ENCODE assay signal across 13 cellular contexts in genomic region chr1:116794804-116795481, GRCh38. TPM values are rescaled to one million over a fixed set of nuclear protein-coding genes. Genes with fewer than 3 reads are reported as not detected.
DNase-seq lines count a peak whose midpoint lies in the region; ATAC-seq and TF ChIP-seq lines count a peak whose summit lies in the region.
"Had no signal": no experiment of that assay in that cellular context is flagged by ENCODE, and none has a peak within 500 bp of the region (broad histone marks: within the 10 kb centered on the region; RNA-seq: fewer than 3 reads in every experiment).

No MANE protein-coding gene starts in this region.

- H3K4me3 ChIP-seq in BE2C (ENCODE audit: low read depth, low read length): no peak overlapping the region
- H3K4me3 ChIP-seq in stomach: no peak overlapping the region
- H3K4me3 ChIP-seq: ascending aorta, gastroesophageal sphincter had no signal

- H3K27me3 Mint-ChIP-seq in activated naive CD4-positive, alpha-beta T cell treated with anti-CD3 and anti-CD28 coated beads, Interleukin-2, amount 50 U/mL, for 24 hours: no peaks in the 10 kb centered on the region
- peaks cover 7% of the 10 kb centered on the region for H3K27me3 Mint-ChIP-seq in stimulated activated memory B cell treated with anti-CD40 and anti-IgM and Interleukin-4, amounts not matched to agents 10 μg/mL and 1 μg/mL and 100 μg/mL, for 72 hours
- no peaks in the 10 kb centered on the region for H3K27me3 Mint-ChIP-seq in activated naive CD4-positive, alpha-beta T cell treated with anti-CD3 and anti-CD28 coated beads, Interleukin-2, amount 10 ng/mL, durations not matched to agents 7 days and 5 days

- H3K27me3 ChIP-seq in BE2C (peaks cover 6% of the 10 kb centered on the region; the same call in 1 of the 2 replicates), stomach (peaks cover 0 to 10% (median 0%) of the 10 kb centered on the region in 3 donors)
- H3K27me3 ChIP-seq: ascending aorta had no signal

- peaks cover 4% of the 10 kb centered on the region for H3K36me3 Mint-ChIP-seq in activated naive CD4-positive, alpha-beta T cell treated with anti-CD3 and anti-CD28 coated beads, Interleukin-2, amount 50 U/mL, for 24 hours
- no peaks in the 10 kb centered on the region for H3K36me3 Mint-ChIP-seq in stimulated activated memory B cell treated with anti-CD40 and anti-IgM and Interleukin-4, amounts not matched to agents 10 μg/mL and 1 μg/mL and 100 μg/mL, for 72 hours
- H3K36me3 Mint-ChIP-seq in activated naive CD4-positive, alpha-beta T cell treated with anti-CD3 and anti-CD28 coated beads, Interleukin-2, amount 10 ng/mL, durations not matched to agents 7 days and 5 days: peaks cover 5% of the 10 kb centered on the region

- peak overlapping the region; percentile 47 for H3K27ac Mint-ChIP-seq in activated naive CD4-positive, alpha-beta T cell treated with anti-CD3 and anti-CD28 coated beads, Interleukin-2, amount 50 U/mL, for 24 hours
- H3K27ac Mint-ChIP-seq in stimulated activated memory B cell treated with anti-CD40 and anti-IgM and Interleukin-4, amounts not matched to agents 10 μg/mL and 1 μg/mL and 100 μg/mL, for 72 hours: peak overlapping the region; percentile 54
- no peak overlapping the region for H3K27ac Mint-ChIP-seq in activated naive CD4-positive, alpha-beta T cell treated with anti-CD3 and anti-CD28 coated beads, Interleukin-2, amount 10 ng/mL, durations not matched to agents 7 days and 5 days
- H3K27ac Mint-ChIP-seq: nephron progenitor cell; T-helper 1 cell treated with Interleukin-12 subunit alpha and Interleukin-12 subunit beta and Interleukin-4 antibody, amounts not matched to agents 30 μg/mL and 1 μg/mL, for 36 hours had no signal

- H3K4me3 Mint-ChIP-seq in activated naive CD4-positive, alpha-beta T cell treated with anti-CD3 and anti-CD28 coated beads, Interleukin-2, amount 50 U/mL, for 24 hours: no peak overlapping the region
- no peak overlapping the region for H3K4me3 Mint-ChIP-seq in stimulated activated memory B cell treated with anti-CD40 and anti-IgM and Interleukin-4, amounts not matched to agents 10 μg/mL and 1 μg/mL and 100 μg/mL, for 72 hours
- H3K4me3 Mint-ChIP-seq in activated naive CD4-positive, alpha-beta T cell treated with anti-CD3 and anti-CD28 coated beads, Interleukin-2, amount 10 ng/mL, durations not matched to agents 7 days and 5 days: no peak overlapping the region
- H3K4me3 Mint-ChIP-seq: nephron progenitor cell; T-helper 1 cell treated with Interleukin-12 subunit alpha and Interleukin-12 subunit beta and Interleukin-4 antibody, amounts not matched to agents 30 μg/mL and 1 μg/mL, for 36 hours had no signal

- WGBS in stomach, 5 donors: 74 to 83% (median 80%) methylated on average over 4 of the region's 4 CpGs

- no peak for DNase-seq in activated naive CD4-positive, alpha-beta T cell treated with anti-CD3 and anti-CD28 coated beads, Interleukin-2, amount 50 U/mL, for 16 hours
- DNase-seq in Kasumi-1 (lab: John Stamatoyannopoulos, UW) (peak; percentile 13 to 39), BE2C (no peak), stomach (no peak)
- DNase-seq in activated naive CD4-positive, alpha-beta T cell treated with anti-CD3 and anti-CD28 coated beads, Interleukin-2, amount 10 ng/mL, durations not matched to agents 7 days and 5 days: no peak
- DNase-seq: NCI-H1694 treated with DMSO at 0.1 percent for 48 hours, nephron progenitor cell had no signal

- peak; percentile 93 for ATAC-seq in HG02759 (IDR thresholded peaks at IDR 0.05; ENCODE audit: unreplicated experiment)
- ATAC-seq in stimulated activated memory B cell treated with anti-CD40 and anti-IgM and Interleukin-4, amounts not matched to agents 10 μg/mL and 1 μg/mL and 100 μg/mL, for 72 hours: peak; percentile 91
- ATAC-seq: gastroesophageal sphincter had no signal

- TF ChIP-seq CTCF in BE2C (IDR thresholded peaks at IDR 0.05; ENCODE audit: low read depth, low read length) (no peak), stomach (IDR thresholded peaks at IDR 0.05) (no peak)

- intact Hi-C loops in stomach (cut with DNase I; ENCODE audit: low total_unique reads): no loop called here

- H3K9me3 ChIP-seq in BE2C (no peaks in the 10 kb centered on the region), stomach (no peaks in the 10 kb centered on the region)
- H3K9me3 ChIP-seq: ascending aorta, gastroesophageal sphincter had no signal

- H3K36me3 ChIP-seq in BE2C (no peaks in the 10 kb centered on the region), stomach (no peaks in the 10 kb centered on the region)
- H3K36me3 ChIP-seq: ascending aorta, gastroesophageal sphincter had no signal

- H3K4me1 ChIP-seq in BE2C (no peaks in the 10 kb centered on the region), stomach (no peaks in the 10 kb centered on the region)
- H3K4me1 ChIP-seq: ascending aorta, gastroesophageal sphincter had no signal

- CTCF ChIA-PET in activated naive CD4-positive, alpha-beta T cell treated with anti-CD3 and anti-CD28 coated beads, Interleukin-2, amount 10 ng/mL, durations not matched to agents 7 days and 5 days (lab: Charles Lee): interaction anchor here (0.8 to 1.3 kb wide), 3 partner anchors 9 to 24 kb away, joined by 3 to 4 read pairs (median 3); no protein-coding TSS in a partner anchor

- no peak for TF ChIP-seq EP300 in stomach (IDR thresholded peaks at IDR 0.05)

- H3K9me3 Mint-ChIP-seq in activated naive CD4-positive, alpha-beta T cell treated with anti-CD3 and anti-CD28 coated beads, Interleukin-2, amount 50 U/mL, for 24 hours: no peaks in the 10 kb centered on the region
- no peaks in the 10 kb centered on the region for H3K9me3 Mint-ChIP-seq in stimulated activated memory B cell treated with anti-CD40 and anti-IgM and Interleukin-4, amounts not matched to agents 10 μg/mL and 1 μg/mL and 100 μg/mL, for 72 hours
- peaks cover 8% of the 10 kb centered on the region for H3K9me3 Mint-ChIP-seq in activated naive CD4-positive, alpha-beta T cell treated with anti-CD3 and anti-CD28 coated beads, Interleukin-2, amount 10 ng/mL, durations not matched to agents 7 days and 5 days

- H3K4me1 Mint-ChIP-seq in activated naive CD4-positive, alpha-beta T cell treated with anti-CD3 and anti-CD28 coated beads, Interleukin-2, amount 50 U/mL, for 24 hours: peaks cover 59% of the 10 kb centered on the region
- H3K4me1 Mint-ChIP-seq in stimulated activated memory B cell treated with anti-CD40 and anti-IgM and Interleukin-4, amounts not matched to agents 10 μg/mL and 1 μg/mL and 100 μg/mL, for 72 hours: peaks cover 21% of the 10 kb centered on the region
- peaks cover 58% of the 10 kb centered on the region for H3K4me1 Mint-ChIP-seq in activated naive CD4-positive, alpha-beta T cell treated with anti-CD3 and anti-CD28 coated beads, Interleukin-2, amount 10 ng/mL, durations not matched to agents 7 days and 5 days

- no peak overlapping the region for H3K27ac ChIP-seq in stomach
- H3K27ac ChIP-seq: ascending aorta, gastroesophageal sphincter had no signal

- TF ChIP-seq POLR2A in stomach (IDR thresholded peaks at IDR 0.05): no peak

RNA-seq across cellular contexts. Expression of gene CD2, which starts 40.7 kb away (rescaled TPM):
- not detected for polyA plus RNA-seq in BE2C (2012; ENCODE audit: insufficient read depth, insufficient read length, low read depth)
- total RNA-seq in stomach: 10 to 100 TPM in 1 of 5 donors, 1 to 10 TPM in 3, not detected in 1; 2.9 to 14.3 (median 4.8) TPM
- polyA plus RNA-seq in stomach: 1 to 10 TPM; 1.7 to 9.8 (median 3.3) TPM
- total RNA-seq: ascending aorta had no signal

Comparison
In these comparisons a context has a peak if more than half of its experiments do, and no peak if none do; other contexts are left out.
1. DNase-seq: peak in Kasumi-1 (2 of 2); none in activated naive CD4-positive, alpha-beta T cell treated with anti-CD3 and anti-CD28 coated beads, Interleukin-2, amount 50 U/mL, for 16 hours (single experiment), BE2C (single experiment), activated naive CD4-positive, alpha-beta T cell treated with anti-CD3 and anti-CD28 coated beads, Interleukin-2, amount 10 ng/mL, durations not matched to agents 7 days and 5 days (single experiment) and stomach (single experiment).